ENCODE assay signal across 15 cellular contexts in the genomic region with DNA sequence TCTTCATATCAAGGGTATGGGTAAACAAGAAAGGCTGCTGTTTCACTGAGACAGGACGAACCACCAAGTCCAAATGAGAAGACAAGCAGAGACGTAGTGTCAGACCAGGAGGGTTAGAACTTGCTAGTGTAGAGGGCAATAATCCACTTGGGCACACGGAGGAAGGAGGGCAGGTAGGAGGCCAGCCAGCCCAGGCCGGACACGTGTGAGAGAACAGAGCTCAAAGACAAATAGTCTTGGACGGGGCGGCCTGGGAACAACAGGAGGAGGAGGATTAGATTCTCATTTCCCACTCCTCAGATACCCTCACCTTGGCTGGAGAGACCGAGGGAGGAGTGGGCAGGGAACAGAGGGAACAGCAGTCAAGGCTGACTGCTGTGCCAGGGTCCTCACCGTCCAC. TPM values are rescaled to one million over a fixed set of nuclear protein-coding genes. Genes with fewer than 3 reads are reported as not detected.
DNase-seq lines count a peak whose midpoint lies in the region; ATAC-seq and TF ChIP-seq lines count a peak whose summit lies in the region.
"Had no signal": no experiment of that assay in that cellular context is flagged by ENCODE, and none has a peak within 500 bp of the region (broad histone marks: within the 10 kb centered on the region; RNA-seq: fewer than 3 reads in every experiment).

No MANE protein-coding gene starts in this region.

- intact Hi-C loops in dendritic cell treated with granulocyte-macrophage colony-stimulating factor and Interleukin-4, amounts not matched to agents 40 ng/mL and 50 ng/mL, for 4 days (cut with micrococcal nuclease) = no loop called here
- intact Hi-C loops in right lobe of liver (cut with DNase I) (loop anchor here in 1 of 2 donors (10.0 kb wide), 1 partner anchor 46 kb away; the partner anchor contains the start of gene TINF2), transverse colon (cut with DNase I; ENCODE audit: low total_unique reads) (no loop called here), vagina (cut with DNase I) (no loop called here)

- H2AFZ ChIP-seq in trophoblast cell (ENCODE audit: insufficient read depth, low read length, poor library complexity) = no peak overlapping the region
- H2AFZ ChIP-seq: GM23338 had no signal

- H3K9ac ChIP-seq in trophoblast cell (ENCODE audit: low read length) = no peak overlapping the region

- H2AK5ac ChIP-seq in trophoblast cell (ENCODE audit: low read length) = no peak overlapping the region

- no peak overlapping the region for H4K91ac ChIP-seq in trophoblast cell (ENCODE audit: low read depth, low read length)

- no peaks in the 10 kb centered on the region for H3K79me2 ChIP-seq in trophoblast cell (ENCODE audit: control insufficient read depth, insufficient read depth, low read length, poor library complexity)

- no peak overlapping the region for H2BK12ac ChIP-seq in trophoblast cell (ENCODE audit: low read length)

- H3K4me1 ChIP-seq in right lobe of liver (peaks cover 0 to 27% (median 10%) of the 10 kb centered on the region in 4 donors), trophoblast cell (ENCODE audit: control insufficient read depth in 1 of 2, insufficient read depth in 2 of 2, low read length in 2 of 2) (no peaks in the 10 kb centered on the region), transverse colon (no peaks in the 10 kb centered on the region), vagina (peaks cover 4% of the 10 kb centered on the region)
- H3K4me1 ChIP-seq: A549, BE2C, HAP-1 had no signal

- no peaks in the 10 kb centered on the region for H3K79me1 ChIP-seq in trophoblast cell (ENCODE audit: low read length)

- H2BK5ac ChIP-seq in trophoblast cell (ENCODE audit: low read depth, low read length, poor library complexity) = no peak overlapping the region

- TF ChIP-seq CTCF in RWPE1 (conservative IDR thresholded peaks at IDR 0.05; ENCODE audit: low read depth) (no peak), right lobe of liver (IDR thresholded peaks at IDR 0.05) (no peak), transverse colon (IDR thresholded peaks at IDR 0.05) (no peak), vagina (IDR thresholded peaks at IDR 0.05) (no peak)

- WGBS in right lobe of liver (ENCODE audit: insufficient coverage, low coverage, low lambda C conversion rate, missing lambda C conversion rate) = 26% methylated on average over 7 of the region's 9 CpGs
- no CpG with 5 or more reads among the region's 9 CpGs for WGBS in trophoblast cell (ENCODE audit: extremely low coverage, insufficient coverage, insufficient read length)
- 78 to 79% methylated on average over 8 to 9 of the region's 9 CpGs for WGBS in transverse colon (ENCODE audit: low coverage in 1 of 2), 2 donors

- no peak for TF ChIP-seq EP300 in transverse colon (IDR thresholded peaks at IDR 0.05; ENCODE audit: low read depth)

- DNase-seq in RWPE1 (ENCODE audit: low spot score) (no peak), right lobe of liver (no peak), trophoblast cell (no peak), transverse colon (no peak), vagina (ENCODE audit: extremely low spot score in 2 of 2) (no peak)
- DNase-seq: BE2C; CD4-positive, alpha-beta memory T cell; DMS79 treated with DMSO at 0.1 percent for 48 hours; EL had no signal

- no peak overlapping the region for H3K18ac ChIP-seq in trophoblast cell (ENCODE audit: low read length)

- no peak overlapping the region for H4K8ac ChIP-seq in trophoblast cell (ENCODE audit: low read depth, low read length)

- CTCF ChIA-PET in RWPE1 (lab: Yijun Ruan, JAX) = interaction anchor here (0.6 kb wide), 1 partner anchor 11 kb away, joined by 3 read pairs; no protein-coding TSS in a partner anchor

- POLR2A ChIA-PET in RWPE1 (lab: Yijun Ruan, JAX; ENCODE audit: low non-redundant PET) = no interaction called here

- in situ Hi-C loops in transverse colon (cut with MboI; ENCODE audit: low pct_ligation_motif_present in 1 of 4, low pct_unique_long_range_greater_than_20kb in 1 of 4, low sequenced_read_pairs in 3 of 4) = loop anchor here in 1 of 4 donors (5.0 kb wide), 1 partner anchor 43 kb away; no protein-coding TSS in a partner anchor

- no peaks in the 10 kb centered on the region for H3K9me3 Mint-ChIP-seq in dendritic cell treated with granulocyte-macrophage colony-stimulating factor and Interleukin-4, amounts not matched to agents 40 ng/mL and 50 ng/mL, for 4 days
- H3K9me3 Mint-ChIP-seq: CD4-positive, alpha-beta memory T cell; GM23338 had no signal

- peaks cover 11% of the 10 kb centered on the region for H3K4me1 Mint-ChIP-seq in dendritic cell treated with granulocyte-macrophage colony-stimulating factor and Interleukin-4, amounts not matched to agents 40 ng/mL and 50 ng/mL, for 4 days (ENCODE audit: low read depth)
- H3K4me1 Mint-ChIP-seq: GM23338 had no signal

- no peak overlapping the region for H3K4me2 ChIP-seq in trophoblast cell (ENCODE audit: low read length)
- H3K4me2 ChIP-seq: A549, GM23338 had no signal

- H3K36me3 ChIP-seq in right lobe of liver (peaks cover 2 to 37% (median 13%) of the 10 kb centered on the region in 4 donors), trophoblast cell (ENCODE audit: control insufficient read depth in 1 of 2, insufficient read depth in 2 of 2, low read length in 2 of 2) (peaks cover 32 to 39% of the 10 kb centered on the region in 2 experiments), transverse colon (peaks cover 0 to 34% (median 16%) of the 10 kb centered on the region in 4 donors), vagina (peaks cover 0 to 39% of the 10 kb centered on the region in 2 donors)
- H3K36me3 ChIP-seq: BE2C had no signal

- H3K4ac ChIP-seq in trophoblast cell (ENCODE audit: low read depth, low read length) = no peak overlapping the region

- TF ChIP-seq POLR2A in right lobe of liver (IDR thresholded peaks at IDR 0.05) (no peak), transverse colon (IDR thresholded peaks at IDR 0.05) (no peak), vagina (IDR thresholded peaks at IDR 0.05) (no peak)

- H3K36me3 Mint-ChIP-seq in dendritic cell treated with granulocyte-macrophage colony-stimulating factor and Interleukin-4, amounts not matched to agents 40 ng/mL and 50 ng/mL, for 4 days (ENCODE audit: low read depth) = peaks cover 59% of the 10 kb centered on the region

- no peak overlapping the region for H3K14ac ChIP-seq in trophoblast cell (ENCODE audit: low read length)

- no peaks in the 10 kb centered on the region for H3K27me3 ChIP-seq in right lobe of liver
- H3K27me3 ChIP-seq in trophoblast cell (ENCODE audit: insufficient read depth, low read length) = no peaks in the 10 kb centered on the region
- H3K27me3 ChIP-seq in transverse colon = no peaks in the 10 kb centered on the region
- no peaks in the 10 kb centered on the region for H3K27me3 ChIP-seq in vagina
- H3K27me3 ChIP-seq: BE2C had no signal

- no peak overlapping the region for H3K4me3 Mint-ChIP-seq in dendritic cell treated with granulocyte-macrophage colony-stimulating factor and Interleukin-4, amounts not matched to agents 40 ng/mL and 50 ng/mL, for 4 days
- H3K4me3 Mint-ChIP-seq: CD4-positive, alpha-beta memory T cell; GM23338 had no signal

- H3K27ac Mint-ChIP-seq in dendritic cell treated with granulocyte-macrophage colony-stimulating factor and Interleukin-4, amounts not matched to agents 40 ng/mL and 50 ng/mL, for 4 days = peak overlapping the region; percentile 8
- H3K27ac Mint-ChIP-seq: GM23338 had no signal

- no peaks in the 10 kb centered on the region for H3K27me3 Mint-ChIP-seq in dendritic cell treated with granulocyte-macrophage colony-stimulating factor and Interleukin-4, amounts not matched to agents 40 ng/mL and 50 ng/mL, for 4 days
- H3K27me3 Mint-ChIP-seq: CD4-positive, alpha-beta memory T cell had no signal

- H2BK120ac ChIP-seq in trophoblast cell (ENCODE audit: insufficient read depth, low read length, poor library complexity) = no peak overlapping the region

- H3K4me3 ChIP-seq in right lobe of liver (no peak overlapping the region), trophoblast cell (ENCODE audit: low read depth, low read length) (no peak overlapping the region), transverse colon (no peak overlapping the region), vagina (no peak overlapping the region)
- H3K4me3 ChIP-seq: A549, GM23338, HAP-1 had no signal

- no peaks in the 10 kb centered on the region for H3K9me3 ChIP-seq in right lobe of liver
- H3K9me3 ChIP-seq in trophoblast cell (ENCODE audit: insufficient read depth, low read depth, low read length) = no peaks in the 10 kb centered on the region
- H3K9me3 ChIP-seq in transverse colon = no peaks in the 10 kb centered on the region
- no peaks in the 10 kb centered on the region for H3K9me3 ChIP-seq in vagina
- H3K9me3 ChIP-seq: A549, BE2C, HAP-1 had no signal

- H3K23ac ChIP-seq in trophoblast cell (ENCODE audit: low read length) = no peak overlapping the region

- H3K27ac ChIP-seq in RWPE1 (peak overlapping the region; percentile 34), right lobe of liver (peak overlapping the region in 1 of 3 donors; percentile 62), trophoblast cell (ENCODE audit: low read depth, low read length) (no peak overlapping the region), transverse colon (no peak overlapping the region), vagina (no peak overlapping the region)
- H3K27ac ChIP-seq: A549, C4-2B had no signal

- peak in 3 of 4 donors; percentile 28 to 67 (median 34) for ATAC-seq in right lobe of liver
- ATAC-seq in SK-N-SH treated with all-trans-retinoic acid at 6 μM for 48 hours = no peak
- ATAC-seq: A549, GM23338 had no signal

- peak overlapping the region; percentile 38 for H4K12ac ChIP-seq in trophoblast cell (ENCODE audit: low read depth, low read length)

RNA-seq across cellular contexts. Expression of gene DHRS1, which starts 8.8 kb away (rescaled TPM):
- 10 to 100 TPM; 49.1 to 89.3 (median 60.1) TPM for total RNA-seq in right lobe of liver
- polyA plus RNA-seq in trophoblast cell (2013) = 17.9 and 20.8 TPM in 2 replicates
- total RNA-seq in transverse colon = 100 to 1,000 TPM in 1 of 4 donors, 10 to 100 TPM in 3; 84.2 to 106 (median 94.6) TPM
- 84.2 TPM for total RNA-seq in vagina

RNA-seq across cellular contexts. Expression of gene NOP9, which starts 8.9 kb away (rescaled TPM):
- total RNA-seq in right lobe of liver (10 to 100 TPM in 4 of 6 experiments, 1 to 10 TPM in 2; 8.2 to 15.3 (median 11.4) TPM), transverse colon (10 to 100 TPM; 18.8 to 20.9 (median 19.3) TPM), vagina (13.8 TPM)
- polyA plus RNA-seq in trophoblast cell (2013) = 10.5 TPM in 2 replicates

RNA-seq across cellular contexts. Expression of gene CIDEB, which starts 17.0 kb away (rescaled TPM):
- total RNA-seq in right lobe of liver (100 to 1,000 TPM; 118 to 219 (median 196) TPM), transverse colon (100 to 1,000 TPM in 1 of 4 donors, 10 to 100 TPM in 2, 1 to 10 TPM in 1; 6.7 to 168 (median 23.6) TPM), vagina (16.0 TPM)
- 0.04 TPM in 1 of 2 replicates, not detected in the other for polyA plus RNA-seq in trophoblast cell (2013)

RNA-seq across cellular contexts. Expression of gene LTB4R2, which starts 19.2 kb away (rescaled TPM):
- total RNA-seq in right lobe of liver (1 to 10 TPM; 1.8 to 5.8 (median 3.5) TPM), transverse colon (10 to 100 TPM in 1 of 4 donors, 1 to 10 TPM in 3; 4.4 to 81.5 (median 7.1) TPM), vagina (66.5 TPM)
- polyA plus RNA-seq in trophoblast cell (2013) = 2.7 and 2.9 TPM in 2 replicates

RNA-seq across cellular contexts. Expression of gene RABGGTA, which starts 19.3 kb away (rescaled TPM):
- 10 to 100 TPM; 11.5 to 28.3 (median 15.2) TPM for total RNA-seq in right lobe of liver
- polyA plus RNA-seq in trophoblast cell (2013) = 37.4 and 38.2 TPM in 2 replicates
- total RNA-seq in transverse colon = 100 to 1,000 TPM in 1 of 4 donors, 10 to 100 TPM in 3; 47.3 to 227 (median 53.0) TPM
- 43.5 TPM for total RNA-seq in vagina
